Comparison of ENCODE assay signal across 20 cellular contexts in genomic region chr1:182826892-182827291, GRCh38. TPM values are rescaled to one million over a fixed set of nuclear protein-coding genes. Genes with fewer than 3 reads are reported as not detected.
DNase-seq lines count a peak whose midpoint lies in the region; ATAC-seq, FAIRE-seq and TF ChIP-seq lines count a peak whose summit lies in the region.
"Had no signal": no experiment of that assay in that cellular context is flagged by ENCODE, and none has a peak within 500 bp of the region (broad histone marks: within the 10 kb centered on the region; RNA-seq: fewer than 3 reads in every experiment).

No MANE protein-coding gene starts in this region.

- no peak overlapping the region for H3K9ac ChIP-seq in KMS-11
- no peak overlapping the region for H3K9ac ChIP-seq in GM12878 (ENCODE audit: control insufficient read depth, insufficient read depth, low read length)

- H3K27ac ChIP-seq in KMS-11 (no peak overlapping the region), OCI-LY7 (ENCODE audit: low read depth, low read length, poor library complexity, severe bottlenecking) (no peak overlapping the region), GM12878 (ENCODE audit: control insufficient read depth, insufficient read depth) (no peak overlapping the region), small intestine (ENCODE audit: low read depth in 1 of 2, low read length in 1 of 2) (no peak overlapping the region)

- SMC1A ChIA-PET in GM12878 (lab: Charles Lee; ENCODE audit: uncharacterized antibody, unreplicated experiment): interaction anchor here (1.6 to 3.1 kb wide), 3 partner anchors 8 to 44 kb away, joined by 5 to 13 read pairs (median 5); no protein-coding TSS in a partner anchor

- H2AFZ ChIP-seq in KMS-11 (ENCODE audit: low read depth): no peak overlapping the region
- H2AFZ ChIP-seq in OCI-LY7 (ENCODE audit: low read length): 0 out of 2 replicates have a peak overlapping the region, but pooled peaks have one; percentile 17
- H2AFZ ChIP-seq in GM12878 (ENCODE audit: control insufficient read depth, low read depth, low read length): no peak overlapping the region

- H3K79me2 ChIP-seq in KMS-11 (ENCODE audit: insufficient read depth, low read depth) (no peaks in the 10 kb centered on the region), OCI-LY7 (ENCODE audit: insufficient read depth, low read depth, low read length) (no peaks in the 10 kb centered on the region), GM12878 (ENCODE audit: control insufficient read depth, insufficient read depth, low read length) (no peaks in the 10 kb centered on the region)

- H3K27me3 ChIP-seq in KMS-11 (ENCODE audit: insufficient read depth, low read depth) (no peaks in the 10 kb centered on the region), GM12878 (replicated peaks in 1 of 2; ENCODE audit: control insufficient read depth in 2 of 2, insufficient read depth in 2 of 2, low read length in 1 of 2) (no peaks in the 10 kb centered on the region), small intestine (ENCODE audit: control insufficient read depth in 2 of 2, insufficient read depth in 2 of 2, low read length in 2 of 2) (no peaks in the 10 kb centered on the region)

- POLR2A ChIA-PET in OCI-LY7 (lab: Charles Lee) (interaction anchor here (0.8 kb wide), 1 partner anchor 27 kb away, joined by 3 read pairs; no protein-coding TSS in a partner anchor), GM12878 (lab: Charles Lee) (no interaction called here)

- in situ Hi-C loops in GM12878 (cut with MboI): no loop called here

- intact Hi-C loops in OCI-LY7 (cut with micrococcal nuclease; ENCODE audit: unreplicated experiment): no loop called here
- intact Hi-C loops in GM12878 (cut with micrococcal nuclease; ENCODE audit: unreplicated experiment): no loop called here

- no peaks in the 10 kb centered on the region for H3K9me2 ChIP-seq in OCI-LY7 (ENCODE audit: insufficient read depth, low read length)

- peak; percentile 77 for FAIRE-seq in GM18507 (lab: Jason Lieb, UNC)
- FAIRE-seq in GM12878 (lab: Jason Lieb, UNC): no peak
- no peak for FAIRE-seq in small intestine (lab: Jason Lieb, UNC)
- FAIRE-seq: H54 had no signal

- H4K20me1 ChIP-seq in KMS-11 (ENCODE audit: insufficient read depth) (no peaks in the 10 kb centered on the region), OCI-LY7 (ENCODE audit: insufficient read depth, low read length) (no peaks in the 10 kb centered on the region), GM12878 (ENCODE audit: control insufficient read depth, insufficient read depth) (no peaks in the 10 kb centered on the region)

- no peak overlapping the region for H3K4me3 ChIP-seq in KMS-11 (IDR thresholded peaks at IDR 0.05; ENCODE audit: insufficient read depth, low read depth, low read length)
- no peak overlapping the region for H3K4me3 ChIP-seq in OCI-LY7 (ENCODE audit: low read depth, low read length, poor library complexity, severe bottlenecking)
- no peak overlapping the region for H3K4me3 ChIP-seq in GM12878
- no peak overlapping the region for H3K4me3 ChIP-seq in small intestine (ENCODE audit: low read depth in 1 of 2, low read length in 2 of 2)
- H3K4me3 ChIP-seq: HAP-1 had no signal

- TF ChIP-seq CTCF in KMS-11 (conservative IDR thresholded peaks at IDR 0.05; ENCODE audit: low read depth, low read length): no peak
- TF ChIP-seq CTCF in OCI-LY7 (conservative IDR thresholded peaks at IDR 0.05; ENCODE audit: low read length): no peak
- TF ChIP-seq CTCF in GM12878 (IDR thresholded peaks at IDR 0.05 in 2 of 3, conservative IDR thresholded peaks at IDR 0.05 in 1 of 3; ENCODE audit: control insufficient read depth in 2 of 3, extremely low read depth in 1 of 3, insufficient read depth in 1 of 3, low read depth in 3 of 3, low read length in 3 of 3): no peak

- no peak for TF ChIP-seq EP300 in GM12878 (IDR thresholded peaks at IDR 0.05; ENCODE audit: borderline replicate concordance in 1 of 2, control insufficient read depth in 1 of 2, low read depth in 2 of 2, low read length in 2 of 2)

- no peak for TF ChIP-seq POLR2A in GM12878 (IDR thresholded peaks at IDR 0.05; ENCODE audit: low read depth, low read length)

- BruUV-seq in OCI-LY7 (replicated peaks; lab: Mats Ljungman, UMichigan) (no TSS peak), GM12878 (replicated peaks; lab: Mats Ljungman, UMichigan) (no TSS peak)

- H3K4me1 ChIP-seq in KMS-11 (ENCODE audit: low read depth, poor library complexity, severe bottlenecking) (peaks cover 27% of the 10 kb centered on the region), OCI-LY7 (ENCODE audit: insufficient read depth, low read length, poor library complexity, severe bottlenecking) (peaks cover 23% of the 10 kb centered on the region), GM12878 (ENCODE audit: control insufficient read depth, insufficient read depth, low read length) (no peaks in the 10 kb centered on the region), small intestine (ENCODE audit: control insufficient read depth in 2 of 2, insufficient read depth in 1 of 2, low read depth in 1 of 2, low read length in 1 of 2) (no peaks in the 10 kb centered on the region)
- H3K4me1 ChIP-seq: HAP-1 had no signal

- H3K9me3 ChIP-seq in OCI-LY7 (ENCODE audit: low read length): no peaks in the 10 kb centered on the region
- no peaks in the 10 kb centered on the region for H3K9me3 ChIP-seq in GM12878 (replicated peaks; ENCODE audit: control insufficient read depth, insufficient read depth, low read length)
- H3K9me3 ChIP-seq in small intestine (ENCODE audit: control insufficient read depth, low read depth): no peaks in the 10 kb centered on the region
- H3K9me3 ChIP-seq: HAP-1 had no signal

- CTCF ChIA-PET in OCI-LY7 (lab: Charles Lee; ENCODE audit: unreplicated experiment): no interaction called here
- CTCF ChIA-PET in GM12878 (lab: Yijun Ruan, JAX): no interaction called here

- RAD21 ChIA-PET in GM12878 (lab: Charles Lee; ENCODE audit: unreplicated experiment): no interaction called here

- DNase-seq in GM18507 (ENCODE audit: extremely low spot score, insufficient read length, low read depth) (no peak), OCI-LY7 (ENCODE audit: low spot score) (no peak), GM12878 (ENCODE audit: low read depth, low spot score) (no peak), small intestine (no peak), hypothalamus (lab: John Stamatoyannopoulos, UW) (no peak), UCSD-AML1 (lab: John Stamatoyannopoulos, UW; ENCODE audit: unreplicated experiment) (no peak)
- DNase-seq: C1 segment of cervical spinal cord; Calu3; CD4-positive, alpha-beta memory T cell; COR-L47; DMS53; DMS79 treated with DMSO at 0.1 percent for 48 hours; GF-D8; GOT3; HFFc6 had no signal

- WGBS in GM12878 (ENCODE audit: insufficient coverage, insufficient replicate concordance, low lambda C conversion rate, missing lambda C conversion rate): 45% methylated on average over 2 of the region's 2 CpGs
- 70 to 86% (median 70%) methylated on average over 2 of the region's 2 CpGs for WGBS in small intestine, 3 donors

- TF ChIP-seq RAD21 in GM12878 (IDR thresholded peaks at IDR 0.05; ENCODE audit: insufficient read depth, low read depth, low read length): no peak

- H3K36me3 ChIP-seq in KMS-11 (ENCODE audit: insufficient read depth) (no peaks in the 10 kb centered on the region; the same call in 1 of the 2 replicates), OCI-LY7 (ENCODE audit: insufficient read depth, low read length) (no peaks in the 10 kb centered on the region), GM12878 (ENCODE audit: control insufficient read depth in 2 of 2, insufficient read depth in 2 of 2, low read length in 1 of 2) (no peaks in the 10 kb centered on the region), small intestine (ENCODE audit: control insufficient read depth in 2 of 2, insufficient read depth in 2 of 2, low read length in 2 of 2) (no peaks in the 10 kb centered on the region)
- H3K36me3 ChIP-seq: HAP-1 had no signal

- H3K4me2 ChIP-seq in KMS-11: peak overlapping the region; percentile 77
- peak overlapping the region; percentile 28; the same call in 1 of the 2 replicates for H3K4me2 ChIP-seq in OCI-LY7 (ENCODE audit: low read length)
- H3K4me2 ChIP-seq in GM12878 (ENCODE audit: control insufficient read depth, insufficient read depth): no peak overlapping the region

- ATAC-seq in GM12878: peak; percentile 68
- ATAC-seq in HG02885 (IDR thresholded peaks at IDR 0.05; ENCODE audit: poor library complexity, unreplicated experiment): no peak

RNA-seq across cellular contexts. Expression of gene DHX9, which starts 12.3 kb away (rescaled TPM):
- total RNA-seq in OCI-LY7 (2014; rRNA removed; shearing (Covaris generic)): 217 and 276 TPM in 2 replicates
- 251 and 271 TPM in 2 replicates for total RNA-seq in OCI-LY7 (2022)
- 252 and 256 TPM in 2 replicates for total RNA-seq in GM12878 (2013; cell fraction: nucleolus; rRNA removed)
- total RNA-seq in GM12878 (2014; rRNA removed): 165 and 178 TPM in 2 replicates
- total RNA-seq in GM12878 (2014; rRNA removed; fragmentation: Illumina TruSeq; extraction: Trizol): 217 and 229 TPM in 2 replicates
- 227 and 235 TPM in 2 replicates for total RNA-seq in GM12878 (2021)
- 87.0 TPM for polyA plus RNA-seq in GM12878 (2011; ENCODE audit: low read depth)
- 234 and 266 TPM in 2 replicates for polyA plus RNA-seq in GM12878 (2011; rRNA removed)
- polyA plus RNA-seq in GM12878 (2011; cell fraction: cytosol; rRNA removed): 145 and 170 TPM in 2 replicates
- polyA plus RNA-seq in GM12878 (2011; cell fraction: nucleus; rRNA removed): 170 and 239 TPM in 2 replicates
- polyA plus RNA-seq in GM12878 (2012): 81.9 and 103 TPM in 2 replicates
- polyA plus RNA-seq in GM12878 (2014; fragmentation: Illumina TruSeq; extraction: Trizol): 219 and 238 TPM in 2 replicates
- 100 to 1,000 TPM in 1 of 2 experiments, 10 to 100 TPM in 1; 90.7 to 130 TPM for polyA plus RNA-seq in GM12878 (2014; fragmentation: Nextera tagmentation; extraction: Ambion mirVana)
- 188 and 189 TPM in 2 replicates for polyA plus RNA-seq in GM12878 (2014; rRNA removed)
- 100 to 1,000 TPM; 214 to 221 TPM for polyA plus RNA-seq in GM12878 (2016; fragmentation: Nextera tagmentation; extraction: Ambion mirVana)
- polyA minus RNA-seq in GM12878 (2011; rRNA and poly(A)+ RNA removed): 226 and 292 TPM in 2 replicates
- polyA minus RNA-seq in GM12878 (2011; cell fraction: cytosol; rRNA and poly(A)+ RNA removed): 67.4 and 116 TPM in 2 replicates
- 111 and 161 TPM in 2 replicates for polyA minus RNA-seq in GM12878 (2011; cell fraction: nucleus; rRNA and poly(A)+ RNA removed)
- 100 to 1,000 TPM in 1 of 3 donors, 10 to 100 TPM in 2; 63.3 to 101 (median 67.8) TPM for polyA plus RNA-seq in small intestine

RNA-seq across cellular contexts. Expression of gene NPL, which starts 37.3 kb away (rescaled TPM):
- total RNA-seq in OCI-LY7 (2014; rRNA removed; shearing (Covaris generic)): 2.2 and 4.1 TPM in 2 replicates
- total RNA-seq in OCI-LY7 (2022): 6.3 and 7.0 TPM in 2 replicates
- 10.0 and 13.5 TPM in 2 replicates for total RNA-seq in GM12878 (2013; cell fraction: nucleolus; rRNA removed)
- total RNA-seq in GM12878 (2014; rRNA removed): 15.3 and 19.2 TPM in 2 replicates
- 7.6 and 8.9 TPM in 2 replicates for total RNA-seq in GM12878 (2014; rRNA removed; fragmentation: Illumina TruSeq; extraction: Trizol)
- total RNA-seq in GM12878 (2021): 10.8 and 11.9 TPM in 2 replicates
- 3.2 TPM for polyA plus RNA-seq in GM12878 (2011; ENCODE audit: low read depth)
- 5.3 and 8.2 TPM in 2 replicates for polyA plus RNA-seq in GM12878 (2011; rRNA removed)
- 3.7 and 6.6 TPM in 2 replicates for polyA plus RNA-seq in GM12878 (2011; cell fraction: cytosol; rRNA removed)
- polyA plus RNA-seq in GM12878 (2011; cell fraction: nucleus; rRNA removed): 8.1 and 10.7 TPM in 2 replicates
- 2.1 and 2.4 TPM in 2 replicates for polyA plus RNA-seq in GM12878 (2012)
- polyA plus RNA-seq in GM12878 (2014; fragmentation: Illumina TruSeq; extraction: Trizol): 12.0 and 15.4 TPM in 2 replicates
- polyA plus RNA-seq in GM12878 (2014; fragmentation: Nextera tagmentation; extraction: Ambion mirVana): 10 to 100 TPM; 12.6 to 15.1 TPM
- 8.2 and 8.4 TPM in 2 replicates for polyA plus RNA-seq in GM12878 (2014; rRNA removed)
- 1 to 10 TPM; 8.5 to 9.1 TPM for polyA plus RNA-seq in GM12878 (2016; fragmentation: Nextera tagmentation; extraction: Ambion mirVana)
- 5.9 TPM in 2 replicates for polyA minus RNA-seq in GM12878 (2011; rRNA and poly(A)+ RNA removed)
- polyA minus RNA-seq in GM12878 (2011; cell fraction: cytosol; rRNA and poly(A)+ RNA removed): 0.53 and 5.4 TPM in 2 replicates
- polyA minus RNA-seq in GM12878 (2011; cell fraction: nucleus; rRNA and poly(A)+ RNA removed): 2.5 and 6.7 TPM in 2 replicates
- polyA plus RNA-seq in small intestine: 1 to 10 TPM; 3.8 to 5.7 (median 4.2) TPM
- total RNA-seq: G401 had no signal
